13 cellular contexts compared by ENCODE assay signal in genomic region chr21:31865429-31865970, GRCh38.
"Had no signal": no experiment of that assay in that cellular context is flagged by ENCODE, and none has a peak within 500 bp of the region (broad histone marks: within the 10 kb centered on the region; RNA-seq: fewer than 3 reads in every experiment).

No MANE protein-coding gene starts in this region.

- H3K9me3 Mint-ChIP-seq: activated naive CD8-positive, alpha-beta T cell treated with anti-CD3 and anti-CD28 coated beads for 36 hours; endodermal cell; neural crest cell; stimulated activated effector memory CD8-positive, alpha-beta T cell treated with anti-CD3 and anti-CD28 coated beads, Interleukin-12 subunit alpha, Interleukin-12 subunit beta, amount 100 ng/mL, for 72 hours; T-helper 1 cell treated with Interleukin-12 subunit alpha and Interleukin-12 subunit beta and Interleukin-4 antibody, amounts not matched to agents 30 μg/mL and 1 μg/mL, for 36 hours had no signal

- H3K4me1 Mint-ChIP-seq: activated naive CD8-positive, alpha-beta T cell treated with anti-CD3 and anti-CD28 coated beads for 36 hours; endodermal cell; naive B cell; neural crest cell; stimulated activated effector memory CD8-positive, alpha-beta T cell treated with anti-CD3 and anti-CD28 coated beads, Interleukin-12 subunit alpha, Interleukin-12 subunit beta, amount 100 ng/mL, for 72 hours had no signal

- H3K27ac ChIP-seq: cardiac muscle cell, epithelial cell of prostate, foreskin keratinocyte, ovary, sigmoid colon, stomach had no signal

- H3K4me3 ChIP-seq: cardiac muscle cell, mucosa of descending colon, ovary, sigmoid colon, stomach had no signal

- H3K9me3 ChIP-seq: mucosa of descending colon, ovary, sigmoid colon, stomach had no signal

- H3K36me3 ChIP-seq: cardiac muscle cell, ovary, sigmoid colon, stomach had no signal

- H3K27ac Mint-ChIP-seq: activated naive CD8-positive, alpha-beta T cell treated with anti-CD3 and anti-CD28 coated beads for 36 hours; endodermal cell; naive B cell; stimulated activated effector memory CD8-positive, alpha-beta T cell treated with anti-CD3 and anti-CD28 coated beads, Interleukin-12 subunit alpha, Interleukin-12 subunit beta, amount 100 ng/mL, for 72 hours; T-helper 1 cell treated with Interleukin-12 subunit alpha and Interleukin-12 subunit beta and Interleukin-4 antibody, amounts not matched to agents 30 μg/mL and 1 μg/mL, for 36 hours had no signal

- H3K27me3 ChIP-seq: ovary, sigmoid colon had no signal

- H3K4me1 ChIP-seq: foreskin keratinocyte had no signal

- H3K4me3 Mint-ChIP-seq: activated naive CD8-positive, alpha-beta T cell treated with anti-CD3 and anti-CD28 coated beads for 36 hours; endodermal cell; naive B cell; neural crest cell; stimulated activated effector memory CD8-positive, alpha-beta T cell treated with anti-CD3 and anti-CD28 coated beads, Interleukin-12 subunit alpha, Interleukin-12 subunit beta, amount 100 ng/mL, for 72 hours; T-helper 1 cell treated with Interleukin-12 subunit alpha and Interleukin-12 subunit beta and Interleukin-4 antibody, amounts not matched to agents 30 μg/mL and 1 μg/mL, for 36 hours had no signal

- H3K36me3 Mint-ChIP-seq: activated naive CD8-positive, alpha-beta T cell treated with anti-CD3 and anti-CD28 coated beads for 36 hours; stimulated activated effector memory CD8-positive, alpha-beta T cell treated with anti-CD3 and anti-CD28 coated beads, Interleukin-12 subunit alpha, Interleukin-12 subunit beta, amount 100 ng/mL, for 72 hours had no signal
